10 cellular contexts compared by ENCODE assay signal in genomic region chr19:19420570-19421301, GRCh38. TPM values are rescaled to one million over a fixed set of nuclear protein-coding genes. Genes with fewer than 3 reads are reported as not detected.
A peak's percentile ranks its signal among the peaks of the same experiment; 100 is the strongest.
DNase-seq lines count a peak whose midpoint lies in the region; ATAC-seq and TF ChIP-seq lines count a peak whose summit lies in the region.
"Had no signal": no experiment of that assay in that cellular context is flagged by ENCODE, and none has a peak within 500 bp of the region (broad histone marks: within the 10 kb centered on the region; RNA-seq: fewer than 3 reads in every experiment).

No MANE protein-coding gene starts in this region.

- no peak overlapping the region for H2BK12ac ChIP-seq in neuronal stem cell (ENCODE audit: low read length)

- ATAC-seq in HG03064 (IDR thresholded peaks at IDR 0.05; ENCODE audit: low read depth, unreplicated experiment) (peak; percentile 56), sciatic nerve (no peak), HG03378 (IDR thresholded peaks at IDR 0.05; ENCODE audit: unreplicated experiment) (no peak)
- peak; percentile 94 to 96 for ATAC-seq in activated T-cell treated with anti-CD3 and anti-CD28 coated beads, Interleukin-2, amount 50 U/mL, for 72 hours (replicated peaks in 1 of 2)

- DNase-seq in Caco-2 (no peak), neuronal stem cell (ENCODE audit: low spot score) (no peak), sciatic nerve (ENCODE audit: low spot score) (no peak), T-helper 9 cell (no peak)
- DNase-seq in activated T-cell treated with anti-CD3 and anti-CD28 coated beads, Interleukin-2, amount 50 U/mL, for 72 hours, result peak; percentile 52 to 58
- DNase-seq: NCI-H1092, right cardiac atrium, SIG-M5 had no signal

- peaks cover 26% of the 10 kb centered on the region for H3K79me1 ChIP-seq in neuronal stem cell (ENCODE audit: low read depth, low read length)

- no peak overlapping the region for H2BK120ac ChIP-seq in neuronal stem cell (ENCODE audit: low read depth, low read length)

- no peak overlapping the region for H2AFZ ChIP-seq in neuronal stem cell (ENCODE audit: low read length)

- H3K36me3 Mint-ChIP-seq in Caco-2 (ENCODE audit: insufficient read depth, unreplicated experiment), result peaks cover 24% of the 10 kb centered on the region
- peaks cover 4% of the 10 kb centered on the region in 2 donors for H3K36me3 Mint-ChIP-seq in activated T-cell treated with anti-CD3 and anti-CD28 coated beads, Interleukin-2, amount 50 U/mL, for 72 hours (ENCODE audit: insufficient read depth in 2 of 2)

- H3K4me3 Mint-ChIP-seq in Caco-2 (ENCODE audit: unreplicated experiment), result no peak overlapping the region
- H3K4me3 Mint-ChIP-seq in activated T-cell treated with anti-CD3 and anti-CD28 coated beads, Interleukin-2, amount 50 U/mL, for 72 hours, result peak overlapping the region; percentile 6 to 19

- H3K27me3 ChIP-seq in Caco-2 (replicated peaks; ENCODE audit: control insufficient read depth, insufficient read depth, low read length) (no peaks in the 10 kb centered on the region), neuronal stem cell (ENCODE audit: control insufficient read depth in 3 of 3, insufficient read depth in 3 of 3, low read depth in 1 of 3, low read length in 3 of 3) (no peaks in the 10 kb centered on the region)

- no peak overlapping the region for H3K9ac ChIP-seq in neuronal stem cell (ENCODE audit: low read depth, low read length, poor library complexity)

- CTCF ChIA-PET in Caco-2 (lab: Charles Lee), result no interaction called here

- peak overlapping the region; percentile 6 for H3K23ac ChIP-seq in neuronal stem cell (ENCODE audit: low read depth, low read length, poor library complexity)

- BruUV-seq in Caco-2 (replicated peaks; lab: Mats Ljungman, UMichigan), result no TSS peak

- H4K91ac ChIP-seq in neuronal stem cell (ENCODE audit: low read depth, low read length, poor library complexity), result no peak overlapping the region

- H3K4me1 Mint-ChIP-seq in Caco-2 (ENCODE audit: low read depth, unreplicated experiment), result peaks cover 6% of the 10 kb centered on the region
- H3K4me1 Mint-ChIP-seq in activated T-cell treated with anti-CD3 and anti-CD28 coated beads, Interleukin-2, amount 50 U/mL, for 72 hours (ENCODE audit: low read depth), result peaks cover 72% of the 10 kb centered on the region

- peak overlapping the region; percentile 28 for H3K14ac ChIP-seq in neuronal stem cell (ENCODE audit: low read length)

- intact Hi-C loops in Caco-2 (cut with micrococcal nuclease; ENCODE audit: unreplicated experiment), result no loop called here
- intact Hi-C loops in sciatic nerve (cut with DNase I), result no loop called here

- no peaks in the 10 kb centered on the region for H3K4me1 ChIP-seq in Caco-2
- H3K4me1 ChIP-seq in neuronal stem cell (ENCODE audit: control insufficient read depth in 2 of 2, insufficient read depth in 1 of 2, low read depth in 1 of 2, low read length in 2 of 2), result peaks cover 4 to 9% of the 10 kb centered on the region in 2 donors

- no CpG with 5 or more reads among the region's 21 CpGs for WGBS in neuronal stem cell (ENCODE audit: extremely low coverage in 2 of 2, insufficient read length in 2 of 2, insufficient replicate concordance in 1 of 2), 2 donors

- no peak overlapping the region for H2AK5ac ChIP-seq in neuronal stem cell (ENCODE audit: low read depth, low read length)

- no peaks in the 10 kb centered on the region for H3K9me3 Mint-ChIP-seq in Caco-2 (ENCODE audit: unreplicated experiment)
- peaks cover 0 to 2% of the 10 kb centered on the region in 2 donors for H3K9me3 Mint-ChIP-seq in activated T-cell treated with anti-CD3 and anti-CD28 coated beads, Interleukin-2, amount 50 U/mL, for 72 hours

- no peaks in the 10 kb centered on the region for H3K27me3 Mint-ChIP-seq in Caco-2 (ENCODE audit: insufficient read depth, unreplicated experiment)
- no peaks in the 10 kb centered on the region for H3K27me3 Mint-ChIP-seq in activated T-cell treated with anti-CD3 and anti-CD28 coated beads, Interleukin-2, amount 50 U/mL, for 72 hours (ENCODE audit: low read depth)

- TF ChIP-seq CTCF in Caco-2 (IDR thresholded peaks at IDR 0.05; ENCODE audit: insufficient read depth in 1 of 2, low read depth in 1 of 2, low read length in 1 of 2, severe bottlenecking in 1 of 2, unreplicated experiment in 1 of 2), result no peak

- H3K4me3 ChIP-seq in Caco-2 (ENCODE audit: low read depth, low read length), result no peak overlapping the region
- no peak overlapping the region for H3K4me3 ChIP-seq in neuronal stem cell (ENCODE audit: low read length in 2 of 2)

- peak overlapping the region; percentile 45 for H3K27ac Mint-ChIP-seq in Caco-2 (ENCODE audit: unreplicated experiment)
- H3K27ac Mint-ChIP-seq in activated T-cell treated with anti-CD3 and anti-CD28 coated beads, Interleukin-2, amount 50 U/mL, for 72 hours, result no peak overlapping the region

- H3K27ac ChIP-seq in neuronal stem cell (replicated peaks; ENCODE audit: low read length), result no peak overlapping the region

- no peak overlapping the region for H3K18ac ChIP-seq in neuronal stem cell (ENCODE audit: low read length)

- H3K36me3 ChIP-seq in Caco-2 (ENCODE audit: control insufficient read depth, insufficient read depth, low read length) (no peaks in the 10 kb centered on the region), neuronal stem cell (replicated peaks in 1 of 2; ENCODE audit: control insufficient read depth in 2 of 2, insufficient read depth in 2 of 2, low read length in 2 of 2) (peaks cover 2 to 19% of the 10 kb centered on the region in 2 donors)

- POLR2A ChIA-PET in Caco-2 (lab: Charles Lee), result no interaction called here

- H3K9me3 ChIP-seq in Caco-2 (no peaks in the 10 kb centered on the region), neuronal stem cell (replicated peaks in 1 of 2; ENCODE audit: control insufficient read depth in 2 of 2, insufficient read depth in 1 of 2, low read depth in 1 of 2, low read length in 2 of 2) (peaks cover 0 to 1% of the 10 kb centered on the region in 2 donors)

- H3K4me2 ChIP-seq in neuronal stem cell (ENCODE audit: insufficient read depth, low read length, poor library complexity, severe bottlenecking), result no peak overlapping the region

- H4K8ac ChIP-seq in neuronal stem cell (ENCODE audit: low read depth, low read length), result no peak overlapping the region

- H2BK5ac ChIP-seq in neuronal stem cell (ENCODE audit: low read length), result no peak overlapping the region

- no peak overlapping the region for H2BK15ac ChIP-seq in neuronal stem cell (ENCODE audit: low read length)

- no peak overlapping the region for H3K4ac ChIP-seq in neuronal stem cell (ENCODE audit: low read length)

RNA-seq across cellular contexts. Expression of gene GATAD2A, which starts 15.3 kb away (rescaled TPM):
- 118 and 126 TPM in 2 replicates for total RNA-seq in Caco-2 (2022)
- total RNA-seq in activated T-cell treated with anti-CD3 and anti-CD28 coated beads, Interleukin-2, amount 50 U/mL, for 72 hours, result 100 to 1,000 TPM; 100 to 126 TPM
- polyA plus RNA-seq in neuronal stem cell (2013, experiment 1 of 2), result 59.3 TPM
- 61.3 TPM for polyA plus RNA-seq in neuronal stem cell (2013, experiment 2 of 2)
- 57.7 TPM for total RNA-seq in sciatic nerve

Comparison
In these comparisons a context has a peak if more than half of its experiments do, and no peak if none do; other contexts are left out.
1. DNase-seq: peak in activated T-cell treated with anti-CD3 and anti-CD28 coated beads, Interleukin-2, amount 50 U/mL, for 72 hours (2 of 2); none in Caco-2 (0 of 2), neuronal stem cell (single experiment), sciatic nerve (single experiment) and T-helper 9 cell (single experiment).
2. ATAC-seq: peak in HG03064 (single experiment) and activated T-cell treated with anti-CD3 and anti-CD28 coated beads, Interleukin-2, amount 50 U/mL, for 72 hours (2 of 2); none in sciatic nerve (single experiment) and HG03378 (single experiment).